13 cellular contexts compared by ENCODE assay signal in genomic region chr11:1864831-1865665, GRCh38. TPM values are rescaled to one million over a fixed set of nuclear protein-coding genes. Genes with fewer than 3 reads are reported as not detected.
DNase-seq lines count a peak whose midpoint lies in the region; ATAC-seq lines count a peak whose summit lies in the region.
"Had no signal": no experiment of that assay in that cellular context is flagged by ENCODE, and none has a peak within 500 bp of the region (broad histone marks: within the 10 kb centered on the region; RNA-seq: fewer than 3 reads in every experiment).

No MANE protein-coding gene starts in this region.

- peak overlapping the region; percentile 28 for H3K9ac ChIP-seq in NT2/D1 (ENCODE audit: insufficient read length, low read depth)

- DNase-seq in NT2/D1 (ENCODE audit: low read depth, low spot score) (no peak), Right ventricle myocardium superior (peak; percentile 59), pons (ENCODE audit: low spot score) (peak; percentile 6), NCI-H345 treated with DMSO at 0.1 percent for 48 hours (lab: John Stamatoyannopoulos, UW; ENCODE audit: unreplicated experiment) (no peak), DMS114 treated with DMSO at 0.1 percent for 48 hours (lab: John Stamatoyannopoulos, UW; ENCODE audit: unreplicated experiment) (no peak)
- no peak for DNase-seq in stimulated activated naive CD4-positive, alpha-beta T cell treated with Interleukin-2 at 50 U/mL for 16 hours (lab: John Stamatoyannopoulos, UW)
- DNase-seq: KBM-7; midbrain; NCI-H526; stimulated activated CD4-positive, alpha-beta T cell treated with anti-CD3 and anti-CD28 coated beads, Interleukin-4, amount 100 ng/mL, for 24 hours had no signal

- H2AFZ ChIP-seq in ACC112 (ENCODE audit: low read length, unreplicated experiment), result no peak overlapping the region

- peak overlapping the region; percentile 89; the same call in 1 of the 2 replicates for H3K27ac ChIP-seq in ACC112 (ENCODE audit: low read depth, low read length)

- H3K4me1 ChIP-seq in ACC112 (ENCODE audit: control insufficient read depth, insufficient read depth, low read length, unreplicated experiment) (peaks cover 41% of the 10 kb centered on the region), NT2/D1 (ENCODE audit: insufficient read depth, insufficient read length) (peaks cover 32% of the 10 kb centered on the region)

- intact Hi-C loops in Right ventricle myocardium superior (cut with DNase I), result no loop called here

- H3K9me3 ChIP-seq in NT2/D1 (ENCODE audit: insufficient read depth, low read length), result no peaks in the 10 kb centered on the region

- H3K79me2 ChIP-seq in ACC112 (ENCODE audit: control insufficient read depth, insufficient read depth, low read length, unreplicated experiment), result no peaks in the 10 kb centered on the region

- ATAC-seq in Right ventricle myocardium superior (ENCODE audit: poor library complexity) (peak; percentile 17), GM21360 (IDR thresholded peaks at IDR 0.05; ENCODE audit: unreplicated experiment) (no peak)

- H3K36me3 ChIP-seq in ACC112 (ENCODE audit: insufficient read depth, low read length) (no peaks in the 10 kb centered on the region), NT2/D1 (ENCODE audit: insufficient read depth, insufficient read length, low read length) (no peaks in the 10 kb centered on the region)

- H3K4me3 ChIP-seq in ACC112 (ENCODE audit: low read depth, low read length) (no peak overlapping the region), NT2/D1 (ENCODE audit: insufficient read length, low read depth) (no peak overlapping the region)

- peaks cover 17% of the 10 kb centered on the region for H3K27me3 ChIP-seq in ACC112 (ENCODE audit: insufficient read depth, low read length)
- H3K27me3 ChIP-seq in NT2/D1 (ENCODE audit: insufficient read depth, insufficient read length), result peaks cover 37% of the 10 kb centered on the region

RNA-seq across cellular contexts. Expression of gene LSP1, which starts 12.2 kb away (rescaled TPM):
- total RNA-seq in Right ventricle myocardium superior, result 23.0 TPM

RNA-seq across cellular contexts. Expression of gene TNNI2, which starts 26.3 kb away (rescaled TPM):
- not detected for total RNA-seq in Right ventricle myocardium superior
- total RNA-seq: frontal cortex had no signal

RNA-seq across cellular contexts. Expression of gene PRR33, which starts 26.6 kb away (rescaled TPM):
- 5.8 TPM for total RNA-seq in Right ventricle myocardium superior
- total RNA-seq: frontal cortex had no signal

RNA-seq across cellular contexts. Expression of gene SYT8, which starts 30.3 kb away (rescaled TPM):
- total RNA-seq in Right ventricle myocardium superior, result not detected
- total RNA-seq: frontal cortex had no signal

RNA-seq across cellular contexts. Expression of gene TNNT3, which starts 54.5 kb away (rescaled TPM):
- 35.7 TPM for total RNA-seq in Right ventricle myocardium superior
- total RNA-seq: frontal cortex had no signal

Comparison
In these comparisons a context has a peak if more than half of its experiments do, and no peak if none do; other contexts are left out.
1. DNase-seq: peak in Right ventricle myocardium superior (single experiment) and pons (single experiment); none in NT2/D1 (single experiment), NCI-H345 treated with DMSO at 0.1 percent for 48 hours (single experiment), DMS114 treated with DMSO at 0.1 percent for 48 hours (single experiment) and stimulated activated naive CD4-positive, alpha-beta T cell treated with Interleukin-2 at 50 U/mL for 16 hours (single experiment).